Comparison of ENCODE assay signal across 8 cellular contexts in genomic region chr12:104137175-104137901, GRCh38. TPM values are rescaled to one million over a fixed set of nuclear protein-coding genes. Genes with fewer than 3 reads are reported as not detected.
DNase-seq lines count a peak whose midpoint lies in the region; ATAC-seq and TF ChIP-seq lines count a peak whose summit lies in the region.

No MANE protein-coding gene starts in this region.

- H3K9me3 ChIP-seq in mucosa of descending colon = no peaks in the 10 kb centered on the region

- ATAC-seq in HG02938 (IDR thresholded peaks at IDR 0.05; ENCODE audit: unreplicated experiment) = peak; percentile 20
- ATAC-seq in mucosa of descending colon = peak; percentile 17

- H3K36me3 ChIP-seq in mucosa of descending colon (ENCODE audit: low read depth) = no peaks in the 10 kb centered on the region

- no peak for TF ChIP-seq CTCF in epithelial cell of esophagus (IDR thresholded peaks at IDR 0.05; ENCODE audit: insufficient read depth, low read depth, low read length, missing control alignments)
- TF ChIP-seq CTCF in mucosa of descending colon (IDR thresholded peaks at IDR 0.05) = no peak

- peaks cover 16% of the 10 kb centered on the region for H3K4me1 ChIP-seq in mucosa of descending colon (ENCODE audit: low read depth)

- peak; percentile 32 for DNase-seq in NK-92 treated with Interleukin-12 subunit alpha and Interleukin-12 subunit beta, amount 100 ng/mL, for 24 hours (lab: John Stamatoyannopoulos, UW)
- DNase-seq in NK-92 (lab: John Stamatoyannopoulos, UW; ENCODE audit: unreplicated experiment) (no peak), NCI-H82 (lab: John Stamatoyannopoulos, UW) (peak; percentile 91), activated T-cell treated with anti-CD3 and anti-CD28 coated beads for 24 hours (ENCODE audit: low read depth) (peak; percentile 34), epithelial cell of esophagus (ENCODE audit: low read depth) (peak; percentile 49), mucosa of descending colon (peak; percentile 50 to 71 (median 69))
- peak; percentile 5 to 12 for DNase-seq in stimulated activated CD8-positive, alpha-beta memory T cell treated with anti-CD3 and anti-CD28 coated beads, Interleukin-4, amount 100 ng/mL, for 4 hours (ENCODE audit: low read depth in 2 of 2, low spot score in 1 of 2)

- H3K4me3 ChIP-seq in epithelial cell of esophagus (ENCODE audit: low read length) (peak overlapping the region; percentile 73), mucosa of descending colon (peak overlapping the region; percentile 70)

- intact Hi-C loops in mucosa of descending colon (cut with DNase I, micrococcal nuclease) = no loop called here

RNA-seq across cellular contexts. Expression of gene NFYB, which starts 0.7 kb away (rescaled TPM):
- total RNA-seq in mucosa of descending colon = 10 to 100 TPM; 16.2 to 73.9 (median 18.9) TPM
